8 cellular contexts compared by ENCODE assay signal in genomic region chr3:46359748-46360509, GRCh38. TPM values are rescaled to one million over a fixed set of nuclear protein-coding genes. Genes with fewer than 3 reads are reported as not detected.
DNase-seq lines count a peak whose midpoint lies in the region; ATAC-seq and TF ChIP-seq lines count a peak whose summit lies in the region.

No MANE protein-coding gene starts in this region.

- DNase-seq in A673 (ENCODE audit: low spot score) (peak; percentile 57), NCI-H1417 (lab: John Stamatoyannopoulos, UW) (peak; percentile 63 to 90 (median 67)), COLO829 (ENCODE audit: low spot score) (no peak), NAMALWA (ENCODE audit: low spot score) (no peak), Peyer's patch (no peak)
- peak; percentile 34 for DNase-seq in stimulated activated naive B cell treated with anti-CD40 and anti-IgM and Interleukin-4, amounts not matched to agents 10 μg/mL and 1 μg/mL and 100 μg/mL, for 72 hours

- H3K4me3 Mint-ChIP-seq in stimulated activated naive B cell treated with anti-CD40 and anti-IgM and Interleukin-4, amounts not matched to agents 10 μg/mL and 1 μg/mL and 100 μg/mL, for 72 hours = no peak overlapping the region

- H3K4me3 ChIP-seq in A673 (ENCODE audit: low read depth, low read length, poor library complexity, severe bottlenecking) (no peak overlapping the region), Peyer's patch (no peak overlapping the region)

- no peak overlapping the region for H3K27ac Mint-ChIP-seq in stimulated activated naive B cell treated with anti-CD40 and anti-IgM and Interleukin-4, amounts not matched to agents 10 μg/mL and 1 μg/mL and 100 μg/mL, for 72 hours

- BruUV-seq in A673 (replicated peaks; lab: Mats Ljungman, UMichigan) = no TSS peak

- peaks cover 7 to 11% of the 10 kb centered on the region in 2 donors for H3K27me3 Mint-ChIP-seq in stimulated activated naive B cell treated with anti-CD40 and anti-IgM and Interleukin-4, amounts not matched to agents 10 μg/mL and 1 μg/mL and 100 μg/mL, for 72 hours

- H3K27me3 ChIP-seq in A673 (replicated peaks; ENCODE audit: insufficient read depth, low read depth, low read length, poor library complexity) (peaks cover 10% of the 10 kb centered on the region), Peyer's patch (no peaks in the 10 kb centered on the region)

- CTCF ChIA-PET in A673 (lab: Charles Lee) = no interaction called here

- H3K27ac ChIP-seq in A673 (ENCODE audit: low read depth, low read length, poor library complexity, severe bottlenecking) (no peak overlapping the region), cingulate gyrus (ENCODE audit: low read depth, low read length) (peak overlapping the region; percentile 29), Peyer's patch (peak overlapping the region in 1 of 4 donors; percentile 44)

- H3K36me3 ChIP-seq in A673 (ENCODE audit: insufficient read depth, low read length, poor library complexity, severe bottlenecking) (no peaks in the 10 kb centered on the region), Peyer's patch (no peaks in the 10 kb centered on the region)

- intact Hi-C loops in A673 (cut with micrococcal nuclease; ENCODE audit: unreplicated experiment) = no loop called here

- H3K9me3 ChIP-seq in A673 (ENCODE audit: low read depth, low read length, poor library complexity, severe bottlenecking) (no peaks in the 10 kb centered on the region), Peyer's patch (no peaks in the 10 kb centered on the region)

- H3K4me1 Mint-ChIP-seq in stimulated activated naive B cell treated with anti-CD40 and anti-IgM and Interleukin-4, amounts not matched to agents 10 μg/mL and 1 μg/mL and 100 μg/mL, for 72 hours = peaks cover 37 to 46% of the 10 kb centered on the region in 2 donors

- ATAC-seq in GM18511 (IDR thresholded peaks at IDR 0.05; ENCODE audit: unreplicated experiment) = peak; percentile 93
- ATAC-seq in stimulated activated naive B cell treated with anti-CD40 and anti-IgM and Interleukin-4, amounts not matched to agents 10 μg/mL and 1 μg/mL and 100 μg/mL, for 72 hours (replicated peaks) = peak; percentile 88 to 94

- H3K36me3 Mint-ChIP-seq in stimulated activated naive B cell treated with anti-CD40 and anti-IgM and Interleukin-4, amounts not matched to agents 10 μg/mL and 1 μg/mL and 100 μg/mL, for 72 hours = peaks cover 0 to 2% of the 10 kb centered on the region in 2 donors

- H3K9me3 Mint-ChIP-seq in stimulated activated naive B cell treated with anti-CD40 and anti-IgM and Interleukin-4, amounts not matched to agents 10 μg/mL and 1 μg/mL and 100 μg/mL, for 72 hours = peaks cover 0 to 2% of the 10 kb centered on the region in 2 donors

- peaks cover 6% of the 10 kb centered on the region for H3K4me1 ChIP-seq in A673 (ENCODE audit: insufficient read depth, low read length, poor library complexity, severe bottlenecking)
- peaks cover 0 to 17% (median 0%) of the 10 kb centered on the region in 4 donors for H3K4me1 ChIP-seq in Peyer's patch

- POLR2A ChIA-PET in A673 (lab: Charles Lee; ENCODE audit: low non-redundant PET) = interaction anchor here (0.9 kb wide), 1 partner anchor 518 kb away, joined by 3 read pairs; no protein-coding TSS in a partner anchor

- TF ChIP-seq POLR2A in Peyer's patch (IDR thresholded peaks at IDR 0.05) = no peak

- no peak for TF ChIP-seq CTCF in A673 (conservative IDR thresholded peaks at IDR 0.05; ENCODE audit: low read depth, low read length)
- TF ChIP-seq CTCF in Peyer's patch (IDR thresholded peaks at IDR 0.05) = no peak

RNA-seq across cellular contexts. Expression of gene CCR2, which starts 6.0 kb away (rescaled TPM):
- not detected in 2 replicates for total RNA-seq in A673 (2021)
- total RNA-seq in Peyer's patch = 1 to 10 TPM in 1 of 4 donors, under 1 TPM in 2, not detected in 1; 0.70 to 4.1 (median 0.80) TPM

RNA-seq across cellular contexts. Expression of gene CCR5, which starts 10.8 kb away (rescaled TPM):
- total RNA-seq in A673 (2021) = not detected in 2 replicates
- 1 to 10 TPM in 2 of 4 donors, under 1 TPM in 2; 0.66 to 1.7 (median 1.1) TPM for total RNA-seq in Peyer's patch

RNA-seq across cellular contexts. Expression of gene CCRL2, which starts 47.1 kb away (rescaled TPM):
- total RNA-seq in A673 (2021) (not detected in 2 replicates), Peyer's patch (10 to 100 TPM in 3 of 4 donors, not detected in 1; 13.5 to 21.2 (median 16.0) TPM)

Comparison
In these comparisons a context has a peak if more than half of its experiments do, and no peak if none do; other contexts are left out.
1. DNase-seq: peak in A673 (single experiment), NCI-H1417 (3 of 3) and stimulated activated naive B cell treated with anti-CD40 and anti-IgM and Interleukin-4, amounts not matched to agents 10 μg/mL and 1 μg/mL and 100 μg/mL, for 72 hours (single experiment); none in COLO829 (single experiment), NAMALWA (single experiment) and Peyer's patch (0 of 3).